In the genomic region with DNA sequence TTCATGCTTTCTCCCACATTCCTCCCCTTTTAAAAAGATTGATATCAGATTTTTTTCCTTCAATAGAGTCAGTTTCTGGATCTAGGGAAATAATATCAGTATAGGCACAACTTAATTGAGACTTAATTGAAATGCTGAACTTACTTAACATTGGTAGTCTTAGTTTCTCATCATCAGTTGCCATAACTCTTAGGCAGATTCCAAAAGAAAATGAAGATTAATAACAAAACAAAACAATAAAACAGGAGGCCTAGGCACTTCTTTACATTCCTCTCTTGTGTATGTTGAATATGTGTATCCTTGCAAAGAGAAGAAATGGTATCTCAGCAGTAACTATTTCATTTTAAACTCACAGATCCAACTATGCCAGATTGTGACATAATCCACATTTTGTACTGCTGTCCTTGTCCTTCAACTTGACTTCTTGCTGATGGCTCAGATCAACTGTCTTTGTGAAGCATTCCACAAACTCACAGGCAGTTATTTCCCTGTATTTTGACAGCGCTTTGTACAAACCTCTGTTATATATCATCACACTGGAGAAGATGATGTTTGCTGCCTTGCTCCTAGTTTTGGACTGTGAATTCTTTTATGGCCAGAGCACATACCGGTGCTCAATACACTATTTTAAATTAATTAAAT, we compare ENCODE assay signal across 22 cellular contexts. TPM values are rescaled to one million over a fixed set of nuclear protein-coding genes. Genes with fewer than 3 reads are reported as not detected.
DNase-seq lines count a peak whose midpoint lies in the region; ATAC-seq, FAIRE-seq and TF ChIP-seq lines count a peak whose summit lies in the region.
"Had no signal": no experiment of that assay in that cellular context is flagged by ENCODE, and none has a peak within 500 bp of the region (broad histone marks: within the 10 kb centered on the region; RNA-seq: fewer than 3 reads in every experiment).

No MANE protein-coding gene starts in this region.

- H2AK5ac ChIP-seq in IMR-90 (ENCODE audit: low read depth, low read length), result no peak overlapping the region

- no peak overlapping the region for H3K4me2 ChIP-seq in SK-N-SH
- H3K4me2 ChIP-seq in IMR-90 (ENCODE audit: low read depth, low read length), result no peak overlapping the region
- H3K4me2 ChIP-seq in GM12878 (ENCODE audit: control insufficient read depth, insufficient read depth), result no peak overlapping the region
- H3K4me2 ChIP-seq in neural cell (ENCODE audit: low read length), result no peak overlapping the region
- H3K4me2 ChIP-seq: A549; BLaER1 treated with 17β-estradiol and CSF1 and Interleukin-3, amounts not matched to agents 10 nM and 100 nM had no signal

- H3K79me2 ChIP-seq in SK-N-SH (ENCODE audit: insufficient read depth) (no peaks in the 10 kb centered on the region), GM12878 (ENCODE audit: control insufficient read depth, insufficient read depth, low read length) (no peaks in the 10 kb centered on the region), neural cell (replicated peaks; ENCODE audit: insufficient read depth, low read length) (no peaks in the 10 kb centered on the region)

- H3K18ac ChIP-seq in IMR-90 (ENCODE audit: low read depth, low read length), result no peak overlapping the region

- DNase-seq in SK-N-SH, result no peak
- DNase-seq in IMR-90, result no peak
- DNase-seq in GM12878 (ENCODE audit: low read depth, low spot score), result no peak
- DNase-seq in T-helper 9 cell, result no peak
- no peak for DNase-seq in effector CD4-positive, alpha-beta T cell
- no peak for DNase-seq in foreskin fibroblast
- DNase-seq: AML-193; Caco-2; Calu3; CD4-positive, alpha-beta T cell; CD8-positive, alpha-beta T cell; DMS79 treated with DMSO at 0.1 percent for 48 hours; GF-D8 had no signal

- 90% methylated on average over 2 of the region's 2 CpGs for WGBS in SK-N-SH (ENCODE audit: low lambda C conversion rate)
- WGBS in IMR-90 (ENCODE audit: extremely low coverage in 2 of 2, insufficient read length in 1 of 2), 2 experiments, result no CpG with 5 or more reads among the region's 2 CpGs
- WGBS in GM12878 (ENCODE audit: insufficient coverage, insufficient replicate concordance, low lambda C conversion rate, missing lambda C conversion rate), result 92% methylated on average over 2 of the region's 2 CpGs

- in situ Hi-C loops in IMR-90 (cut with MboI; ENCODE audit: low sequenced_read_pairs) (loop anchor here (5.0 kb wide), 1 partner anchor 463 kb away; no protein-coding TSS in a partner anchor), GM12878 (cut with MboI) (loop anchor here (5.0 kb wide), 2 partner anchors 38 to 638 kb away; no protein-coding TSS in a partner anchor)

- intact Hi-C loops in IMR-90 (cut with micrococcal nuclease) (no loop called here), GM12878 (cut with micrococcal nuclease; ENCODE audit: unreplicated experiment) (no loop called here)

- H3K9me1 ChIP-seq in IMR-90 (ENCODE audit: insufficient read depth, low read length), result no peaks in the 10 kb centered on the region

- no peak for ATAC-seq in SK-N-SH treated with all-trans-retinoic acid at 6 μM for 48 hours
- no peak for ATAC-seq in IMR-90 (ENCODE audit: low read depth)
- ATAC-seq in GM12878, result no peak
- ATAC-seq: A549; CD8-positive, alpha-beta T cell had no signal

- no peak for TF ChIP-seq EP300 in SK-N-SH (IDR thresholded peaks at IDR 0.05; ENCODE audit: borderline replicate concordance in 1 of 2, low read depth in 1 of 2, low read length in 1 of 2)
- TF ChIP-seq EP300 in GM12878 (IDR thresholded peaks at IDR 0.05; ENCODE audit: borderline replicate concordance in 1 of 2, control insufficient read depth in 1 of 2, low read depth in 2 of 2, low read length in 2 of 2), result no peak
- peak; percentile 57 for TF ChIP-seq EP300 in neural cell (conservative IDR thresholded peaks at IDR 0.05; ENCODE audit: poor library complexity, severe bottlenecking)

- H3F3A ChIP-seq in SK-N-SH (replicated peaks; ENCODE audit: insufficient read depth) (no peaks in the 10 kb centered on the region), neural cell (ENCODE audit: insufficient read depth, low read length, poor library complexity, severe bottlenecking) (no peaks in the 10 kb centered on the region)

- POLR2A ChIA-PET in SK-N-SH (lab: Yijun Ruan, JAX) (no interaction called here), IMR-90 (lab: Charles Lee; ENCODE audit: unreplicated experiment) (no interaction called here), GM12878 (lab: Charles Lee) (no interaction called here)

- H3K9ac ChIP-seq in SK-N-SH (no peak overlapping the region), IMR-90 (ENCODE audit: low read depth, low read length) (no peak overlapping the region), GM12878 (ENCODE audit: control insufficient read depth, insufficient read depth, low read length) (no peak overlapping the region), neural cell (ENCODE audit: low read length) (no peak overlapping the region)
- H3K9ac ChIP-seq: BLaER1 treated with 17β-estradiol and CSF1 and Interleukin-3, amounts not matched to agents 10 nM and 100 nM had no signal

- H3K14ac ChIP-seq in IMR-90 (replicated peaks; ENCODE audit: low read depth, low read length), result no peak overlapping the region

- H3K9me2 ChIP-seq in SK-N-SH (no peaks in the 10 kb centered on the region), neural cell (ENCODE audit: insufficient read depth, low read length) (no peaks in the 10 kb centered on the region)

- no peak overlapping the region for H3K56ac ChIP-seq in IMR-90 (ENCODE audit: extremely low read depth, insufficient read depth, low read length)

- H2BK5ac ChIP-seq in IMR-90 (ENCODE audit: low read depth, low read length, poor library complexity, severe bottlenecking), result no peak overlapping the region

- H3K4me1 ChIP-seq in SK-N-SH (ENCODE audit: control insufficient read depth in 1 of 2, insufficient read depth in 2 of 2, low read depth in 1 of 2, low read length in 1 of 2), result no peaks in the 10 kb centered on the region
- H3K4me1 ChIP-seq in IMR-90 (ENCODE audit: control insufficient read depth, insufficient read depth, low read length), result 0 out of 2 replicates have a peak, but pooled peaks cover 1% of the 10 kb centered on the region
- no peaks in the 10 kb centered on the region for H3K4me1 ChIP-seq in GM12878 (ENCODE audit: control insufficient read depth, insufficient read depth, low read length)
- H3K4me1 ChIP-seq: A549; BLaER1 treated with 17β-estradiol and CSF1 and Interleukin-3, amounts not matched to agents 10 nM and 100 nM; Caco-2 had no signal

- H2BK15ac ChIP-seq in IMR-90 (ENCODE audit: low read depth, low read length), result no peak overlapping the region

- no peak overlapping the region for H3K4ac ChIP-seq in IMR-90 (ENCODE audit: low read depth, low read length)

- H4K20me1 ChIP-seq in SK-N-SH (ENCODE audit: insufficient read depth) (no peaks in the 10 kb centered on the region), IMR-90 (ENCODE audit: insufficient read depth, low read length) (no peaks in the 10 kb centered on the region), GM12878 (ENCODE audit: control insufficient read depth, insufficient read depth) (no peaks in the 10 kb centered on the region), neural cell (ENCODE audit: insufficient read depth) (no peaks in the 10 kb centered on the region)
- H4K20me1 ChIP-seq: BLaER1 treated with 17β-estradiol and CSF1 and Interleukin-3, amounts not matched to agents 10 nM and 100 nM had no signal

- H3K36me3 ChIP-seq in SK-N-SH (replicated peaks in 1 of 2; ENCODE audit: control insufficient read depth in 1 of 2, insufficient read depth in 2 of 2, low read length in 1 of 2) (peaks cover 40 to 77% of the 10 kb centered on the region in 2 experiments), IMR-90 (ENCODE audit: control insufficient read depth, insufficient read depth, low read length) (peaks cover 37% of the 10 kb centered on the region), GM12878 (ENCODE audit: control insufficient read depth in 2 of 2, insufficient read depth in 2 of 2, low read length in 1 of 2) (peaks cover 0 to 8% of the 10 kb centered on the region in 2 experiments; a peak in 2 of 4 replicates), neural cell (ENCODE audit: insufficient read depth, low read length) (no peaks in the 10 kb centered on the region)

- no peak overlapping the region for H3K4me3 ChIP-seq in SK-N-SH (ENCODE audit: low read depth in 2 of 2, low read length in 1 of 2)
- no peak overlapping the region for H3K4me3 ChIP-seq in IMR-90 (ENCODE audit: insufficient read depth, low read depth, low read length)
- H3K4me3 ChIP-seq in GM12878, result no peak overlapping the region
- no peak overlapping the region for H3K4me3 ChIP-seq in neural cell (ENCODE audit: low read length)
- no peak overlapping the region for H3K4me3 ChIP-seq in foreskin fibroblast (ENCODE audit: low read depth in 1 of 2, low read length in 2 of 2)
- H3K4me3 ChIP-seq: A549; BLaER1 treated with 17β-estradiol and CSF1 and Interleukin-3, amounts not matched to agents 10 nM and 100 nM had no signal

- RAD21 ChIA-PET in GM12878 (lab: Charles Lee; ENCODE audit: unreplicated experiment), result no interaction called here

- H4K8ac ChIP-seq in IMR-90 (ENCODE audit: low read depth in 2 of 2, low read length in 2 of 2), result no peak overlapping the region

- H2BK20ac ChIP-seq in IMR-90 (ENCODE audit: low read depth, low read length), result no peak overlapping the region

- no peak overlapping the region for H4K5ac ChIP-seq in IMR-90 (ENCODE audit: low read depth, low read length)

- BruUV-seq in IMR-90 (replicated peaks; lab: Mats Ljungman, UMichigan), result TSS peak; percentile 76
- BruUV-seq in GM12878 (replicated peaks; lab: Mats Ljungman, UMichigan), result no TSS peak

- TF ChIP-seq POLR2A in IMR-90 (IDR thresholded peaks at IDR 0.05; ENCODE audit: low read depth, low read length) (no peak), GM12878 (IDR thresholded peaks at IDR 0.05; ENCODE audit: low read depth, low read length) (no peak)

- FAIRE-seq in GM12878 (lab: Jason Lieb, UNC), result peak; percentile 13
- FAIRE-seq: A549, D721Med, G401.6, GM19239 had no signal

- no peak overlapping the region for H2AK9ac ChIP-seq in IMR-90 (replicated peaks; ENCODE audit: low read depth, low read length, poor library complexity)

- dilution Hi-C loops in IMR-90 (cut with HindIII; ENCODE audit: low sequenced_read_pairs, unreplicated experiment), result no loop called here

- H3K27me3 ChIP-seq in SK-N-SH (ENCODE audit: insufficient read depth) (no peaks in the 10 kb centered on the region), IMR-90 (ENCODE audit: control insufficient read depth, insufficient read depth, low read length) (no peaks in the 10 kb centered on the region), GM12878 (replicated peaks in 1 of 2; ENCODE audit: control insufficient read depth in 2 of 2, insufficient read depth in 2 of 2, low read length in 1 of 2) (no peaks in the 10 kb centered on the region), neural cell (ENCODE audit: insufficient read depth, low read depth, low read length) (no peaks in the 10 kb centered on the region)
- H3K27me3 ChIP-seq: BLaER1 treated with 17β-estradiol and CSF1 and Interleukin-3, amounts not matched to agents 10 nM and 100 nM had no signal

- SMC1A ChIA-PET in GM12878 (lab: Charles Lee; ENCODE audit: uncharacterized antibody, unreplicated experiment), result interaction anchor here (8.5 kb wide), 1 partner anchor 9 kb away, joined by 59 read pairs; a partner anchor contains a TSS

- no peak overlapping the region for H2BK120ac ChIP-seq in IMR-90 (ENCODE audit: low read depth, low read length)

- TF ChIP-seq RAD21 in SK-N-SH (IDR thresholded peaks at IDR 0.05; ENCODE audit: low read length) (no peak), IMR-90 (IDR thresholded peaks at IDR 0.05; ENCODE audit: low read length) (no peak), GM12878 (IDR thresholded peaks at IDR 0.05; ENCODE audit: insufficient read depth, low read depth, low read length) (no peak), neural cell (conservative IDR thresholded peaks at IDR 0.05) (no peak)

- H3K23ac ChIP-seq in IMR-90 (ENCODE audit: low read depth, low read length), result no peak overlapping the region

- TF ChIP-seq CTCF in SK-N-SH (IDR thresholded peaks at IDR 0.05), result no peak
- no peak for TF ChIP-seq CTCF in IMR-90 (conservative IDR thresholded peaks at IDR 0.05; ENCODE audit: low read depth, low read length)
- no peak for TF ChIP-seq CTCF in GM12878 (IDR thresholded peaks at IDR 0.05 in 2 of 3, conservative IDR thresholded peaks at IDR 0.05 in 1 of 3; ENCODE audit: control insufficient read depth in 2 of 3, extremely low read depth in 1 of 3, insufficient read depth in 1 of 3, low read depth in 3 of 3, low read length in 3 of 3)
- no peak for TF ChIP-seq CTCF in neural cell (IDR thresholded peaks at IDR 0.05; ENCODE audit: poor library complexity, severe bottlenecking)
- TF ChIP-seq CTCF in foreskin fibroblast (IDR thresholded peaks at IDR 0.05; ENCODE audit: low read depth, low read length), result no peak

- H3K27ac ChIP-seq in SK-N-SH (ENCODE audit: low read depth in 2 of 2, low read length in 1 of 2) (no peak overlapping the region), IMR-90 (ENCODE audit: insufficient read depth, low read length) (no peak overlapping the region), GM12878 (ENCODE audit: control insufficient read depth, insufficient read depth) (no peak overlapping the region), neural cell (ENCODE audit: low read length) (no peak overlapping the region)
- H3K27ac ChIP-seq: 22Rv1; A549; BLaER1 treated with 17β-estradiol and CSF1 and Interleukin-3, amounts not matched to agents 10 nM and 100 nM; C4-2B had no signal

- no peak overlapping the region for H2AFZ ChIP-seq in SK-N-SH (ENCODE audit: low read depth)
- no peak overlapping the region for H2AFZ ChIP-seq in IMR-90 (replicated peaks; ENCODE audit: low read length, poor library complexity)
- H2AFZ ChIP-seq in GM12878 (ENCODE audit: control insufficient read depth, low read depth, low read length), result no peak overlapping the region
- H2AFZ ChIP-seq in neural cell (ENCODE audit: low read depth, low read length), result no peak overlapping the region

- H3K79me1 ChIP-seq in IMR-90 (ENCODE audit: low read depth in 1 of 2, low read length in 2 of 2), result no peaks in the 10 kb centered on the region

- H3K9me3 ChIP-seq in SK-N-SH (no peaks in the 10 kb centered on the region), IMR-90 (ENCODE audit: control insufficient read depth, insufficient read depth, low read length) (no peaks in the 10 kb centered on the region), GM12878 (replicated peaks; ENCODE audit: control insufficient read depth, insufficient read depth, low read length) (no peaks in the 10 kb centered on the region), neural cell (ENCODE audit: low read length) (no peaks in the 10 kb centered on the region)
- H3K9me3 ChIP-seq: A549; BLaER1 treated with 17β-estradiol and CSF1 and Interleukin-3, amounts not matched to agents 10 nM and 100 nM; Caco-2 had no signal

- CTCF ChIA-PET in SK-N-SH (lab: Yijun Ruan, JAX) (no interaction called here), IMR-90 (lab: Yijun Ruan, JAX) (no interaction called here), GM12878 (lab: Yijun Ruan, JAX) (no interaction called here)

- no peak overlapping the region for H4K91ac ChIP-seq in IMR-90 (ENCODE audit: insufficient read depth, low read depth, low read length)

RNA-seq across cellular contexts. Expression of a gene that starts 9.1 kb away (rescaled TPM):
- 11.2 and 16.0 TPM in 2 replicates for polyA plus RNA-seq in SK-N-SH (2012; rRNA removed)
- 14.7 and 16.8 TPM in 2 replicates for polyA plus RNA-seq in SK-N-SH (2012; cell fraction: cytosol; rRNA removed)
- polyA plus RNA-seq in SK-N-SH (2012; cell fraction: nucleus; rRNA removed), result 9.8 and 13.6 TPM in 2 replicates
- total RNA-seq in IMR-90 (2012; rRNA removed), result 9.0 and 11.4 TPM in 2 replicates
- 5.5 and 5.7 TPM in 2 replicates for polyA plus RNA-seq in IMR-90 (2012; rRNA removed)
- 1.5 and 1.9 TPM in 2 replicates for polyA plus RNA-seq in IMR-90 (2012; cell fraction: cytosol; rRNA removed)
- 2.0 and 4.7 TPM in 2 replicates for polyA plus RNA-seq in IMR-90 (2012; cell fraction: nucleus; rRNA removed; ENCODE audit: low replicate concordance)
- 76.0 and 77.0 TPM in 2 replicates for total RNA-seq in GM12878 (2013; cell fraction: nucleolus; rRNA removed)
- 25.0 and 27.6 TPM in 2 replicates for total RNA-seq in GM12878 (2014; rRNA removed)
- total RNA-seq in GM12878 (2014; rRNA removed; fragmentation: Illumina TruSeq; extraction: Trizol), result 25.2 and 26.7 TPM in 2 replicates
- total RNA-seq in GM12878 (2021), result 25.7 TPM in 2 replicates
- 9.6 TPM for polyA plus RNA-seq in GM12878 (2011; ENCODE audit: low read depth)
- 15.8 and 20.4 TPM in 2 replicates for polyA plus RNA-seq in GM12878 (2011; rRNA removed)
- polyA plus RNA-seq in GM12878 (2011; cell fraction: cytosol; rRNA removed), result 8.3 and 8.9 TPM in 2 replicates
- 15.4 and 16.4 TPM in 2 replicates for polyA plus RNA-seq in GM12878 (2011; cell fraction: nucleus; rRNA removed)
- 11.8 and 13.2 TPM in 2 replicates for polyA plus RNA-seq in GM12878 (2012)
- 27.7 and 35.1 TPM in 2 replicates for polyA plus RNA-seq in GM12878 (2014; fragmentation: Illumina TruSeq; extraction: Trizol)
- 10 to 100 TPM in 1 of 2 experiments, 1 to 10 TPM in 1; 8.9 to 10.7 TPM for polyA plus RNA-seq in GM12878 (2014; fragmentation: Nextera tagmentation; extraction: Ambion mirVana)
- 22.3 and 24.5 TPM in 2 replicates for polyA plus RNA-seq in GM12878 (2014; rRNA removed)
- polyA plus RNA-seq in GM12878 (2016; fragmentation: Nextera tagmentation; extraction: Ambion mirVana), result 10 to 100 TPM; 30.6 to 32.5 TPM
- polyA minus RNA-seq in GM12878 (2011; rRNA and poly(A)+ RNA removed), result 19.1 and 23.2 TPM in 2 replicates
- polyA minus RNA-seq in GM12878 (2011; cell fraction: cytosol; rRNA and poly(A)+ RNA removed), result 5.0 and 6.8 TPM in 2 replicates
- 17.0 and 27.1 TPM in 2 replicates for polyA minus RNA-seq in GM12878 (2011; cell fraction: nucleus; rRNA and poly(A)+ RNA removed)
- polyA plus RNA-seq in neural cell, result 36.9 and 46.3 TPM in 2 replicates
- 53.3 and 69.5 TPM in 2 replicates for polyA minus RNA-seq in neural cell

RNA-seq across cellular contexts. Expression of a gene that starts 14.0 kb away (rescaled TPM):
- polyA plus RNA-seq in SK-N-SH (2012; rRNA removed) (57.8 and 95.4 TPM in 2 replicates), IMR-90 (2012; rRNA removed) (38.8 and 49.7 TPM in 2 replicates), GM12878 (2011; rRNA removed) (39.4 and 54.3 TPM in 2 replicates), GM12878 (2014; fragmentation: Illumina TruSeq; extraction: Trizol) (25.9 and 29.5 TPM in 2 replicates), GM12878 (2014; fragmentation: Nextera tagmentation; extraction: Ambion mirVana) (10 to 100 TPM; 41.0 to 47.3 TPM), GM12878 (2014; rRNA removed) (27.0 and 34.2 TPM in 2 replicates), GM12878 (2016; fragmentation: Nextera tagmentation; extraction: Ambion mirVana) (10 to 100 TPM; 33.0 to 33.1 TPM), neural cell (12.9 and 16.9 TPM in 2 replicates)
- 56.8 and 57.6 TPM in 2 replicates for polyA plus RNA-seq in SK-N-SH (2012; cell fraction: cytosol; rRNA removed)
- 121 and 237 TPM in 2 replicates for polyA plus RNA-seq in SK-N-SH (2012; cell fraction: nucleus; rRNA removed)
- total RNA-seq in IMR-90 (2012; rRNA removed) (36.4 and 52.2 TPM in 2 replicates), GM12878 (2014; rRNA removed) (26.4 and 31.3 TPM in 2 replicates), GM12878 (2014; rRNA removed; fragmentation: Illumina TruSeq; extraction: Trizol) (31.3 and 33.9 TPM in 2 replicates), GM12878 (2021) (19.7 and 20.9 TPM in 2 replicates)
- 13.2 and 20.5 TPM in 2 replicates for polyA plus RNA-seq in IMR-90 (2012; cell fraction: cytosol; rRNA removed)
- polyA plus RNA-seq in IMR-90 (2012; cell fraction: nucleus; rRNA removed; ENCODE audit: low replicate concordance), result 20.3 and 254 TPM in 2 replicates
- total RNA-seq in GM12878 (2013; cell fraction: nucleolus; rRNA removed), result 22.7 and 28.3 TPM in 2 replicates
- polyA plus RNA-seq in GM12878 (2011; ENCODE audit: low read depth), result 24.5 TPM
- 17.6 and 19.3 TPM in 2 replicates for polyA plus RNA-seq in GM12878 (2011; cell fraction: cytosol; rRNA removed)
- 35.3 and 51.7 TPM in 2 replicates for polyA plus RNA-seq in GM12878 (2011; cell fraction: nucleus; rRNA removed)
- polyA plus RNA-seq in GM12878 (2012), result 21.2 and 23.6 TPM in 2 replicates
- polyA minus RNA-seq in GM12878 (2011; rRNA and poly(A)+ RNA removed), result 10.6 and 11.5 TPM in 2 replicates
- polyA minus RNA-seq in GM12878 (2011; cell fraction: cytosol; rRNA and poly(A)+ RNA removed), result 2.2 and 2.7 TPM in 2 replicates
- 7.7 and 8.6 TPM in 2 replicates for polyA minus RNA-seq in GM12878 (2011; cell fraction: nucleus; rRNA and poly(A)+ RNA removed)
- polyA minus RNA-seq in neural cell, result 2.2 and 3.2 TPM in 2 replicates
